ENCODE assay signal across 15 cellular contexts in the genomic region with DNA sequence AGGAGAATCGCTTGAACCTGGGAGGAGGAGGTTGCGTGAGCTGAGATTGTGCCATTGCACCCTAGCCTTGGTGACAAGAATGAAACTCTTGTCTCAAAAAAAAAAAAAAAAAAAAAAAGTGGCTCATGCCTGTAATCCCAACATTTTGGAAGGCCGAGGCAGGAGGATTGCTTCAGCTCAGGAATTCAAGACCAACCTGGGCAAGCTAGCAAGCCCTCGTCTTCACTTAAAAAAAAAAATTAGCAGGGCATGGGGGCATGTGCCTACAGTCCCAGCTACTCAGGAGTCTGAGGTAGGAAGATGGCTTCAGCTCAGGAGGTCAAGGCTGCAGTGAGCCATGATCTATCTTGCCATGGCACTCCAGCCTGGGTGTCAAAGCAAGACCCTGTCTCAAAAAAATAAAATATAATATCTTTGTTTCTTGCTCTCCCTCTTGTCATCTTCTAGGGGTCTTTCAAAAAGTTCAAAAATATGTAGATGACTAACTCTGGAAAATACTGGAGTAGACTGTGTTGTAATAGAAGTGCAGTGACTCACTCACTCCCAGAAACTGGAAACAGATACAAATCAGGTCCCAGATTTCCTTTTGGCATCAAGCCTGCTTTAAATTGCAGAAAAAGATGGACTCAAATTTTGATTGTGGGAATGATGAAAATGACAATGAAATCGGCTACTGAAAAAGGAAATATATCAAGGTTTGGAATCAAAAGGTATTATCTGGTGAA. TPM values are rescaled to one million over a fixed set of nuclear protein-coding genes. Genes with fewer than 3 reads are reported as not detected.
DNase-seq lines count a peak whose midpoint lies in the region; ATAC-seq and TF ChIP-seq lines count a peak whose summit lies in the region.
"Had no signal": no experiment of that assay in that cellular context is flagged by ENCODE, and none has a peak within 500 bp of the region (broad histone marks: within the 10 kb centered on the region; RNA-seq: fewer than 3 reads in every experiment).

No MANE protein-coding gene starts in this region.

- peaks cover 6% of the 10 kb centered on the region for H3K27me3 ChIP-seq in osteoblast (ENCODE audit: insufficient read depth, low read length)
- H3K27me3 ChIP-seq: ascending aorta had no signal

- no peak for ATAC-seq in Right ventricle myocardium inferior
- ATAC-seq in Right ventricle myocardium superior (ENCODE audit: poor library complexity), result no peak
- ATAC-seq in GM21529 (IDR thresholded peaks at IDR 0.05; ENCODE audit: unreplicated experiment), result no peak
- ATAC-seq: esophagus mucosa had no signal

- peaks cover 21% of the 10 kb centered on the region for H3K79me2 ChIP-seq in osteoblast (ENCODE audit: insufficient read depth, low read length)

- H3K36me3 ChIP-seq in osteoblast (ENCODE audit: insufficient read depth, low read length), result no peaks in the 10 kb centered on the region

- H3K4me2 ChIP-seq in osteoblast (ENCODE audit: insufficient read depth, low read length), result peak overlapping the region; percentile 32

- no peak overlapping the region for H3K27ac ChIP-seq in osteoblast (ENCODE audit: low read depth, low read length)
- H3K27ac ChIP-seq: ascending aorta had no signal

- TF ChIP-seq CTCF in osteoblast (IDR thresholded peaks at IDR 0.05; ENCODE audit: extremely low read depth, low read depth, low read length), result no peak

- H3K4me3 ChIP-seq in osteoblast (ENCODE audit: insufficient read depth, low read length), result no peak overlapping the region
- H3K4me3 ChIP-seq: ascending aorta had no signal

- DNase-seq in EL (peak; percentile 86), NCI-H69 (lab: John Stamatoyannopoulos, UW) (peak; percentile 6), dermis blood vessel endothelial cell (peak; percentile 80), osteoblast (ENCODE audit: insufficient read length, low spot score, missing footprints) (peak; percentile 94), Right ventricle myocardium inferior (ENCODE audit: missing footprints) (no peak), Right ventricle myocardium superior (no peak), NCI-H1105 treated with DMSO at 0.1 percent for 48 hours (lab: John Stamatoyannopoulos, UW) (no peak)
- DNase-seq: DMS79 treated with DMSO at 0.1 percent for 48 hours; MV-4-11; occipital lobe; stimulated activated CD4-positive, alpha-beta T cell treated with anti-CD3 and anti-CD28 coated beads, Interleukin-1b, Interleukin-23, amount 100 ng/mL, for 48 hours; stimulated activated naive CD4-positive, alpha-beta T cell had no signal

- intact Hi-C loops in Right ventricle myocardium inferior (cut with DNase I), result loop anchor here (10.0 kb wide), 1 partner anchor 151 kb away; a partner anchor contains a TSS
- intact Hi-C loops in Right ventricle myocardium superior (cut with DNase I), result no loop called here

- no peaks in the 10 kb centered on the region for H3K9me3 ChIP-seq in osteoblast (ENCODE audit: low read depth, low read length)
- H3K9me3 ChIP-seq: ascending aorta had no signal

- no peak overlapping the region for H2AFZ ChIP-seq in osteoblast (ENCODE audit: low read length)

- H3K4me1 ChIP-seq in osteoblast (ENCODE audit: insufficient read depth, low read length), result peaks cover 25% of the 10 kb centered on the region

- H4K20me1 ChIP-seq in osteoblast (ENCODE audit: insufficient read depth, low read length), result peaks cover 14% of the 10 kb centered on the region

RNA-seq across cellular contexts. Expression of a gene that starts 2.8 kb away (rescaled TPM):
- total RNA-seq in dermis blood vessel endothelial cell, result 54.2 and 57.5 TPM in 2 replicates
- total RNA-seq in osteoblast, result 75.3 and 82.8 TPM in 2 replicates
- total RNA-seq in Right ventricle myocardium inferior, result 51.3 TPM
- 47.9 TPM for total RNA-seq in Right ventricle myocardium superior

RNA-seq across cellular contexts. Expression of a gene that starts 17.5 kb away (rescaled TPM):
- total RNA-seq in dermis blood vessel endothelial cell, result 30.3 and 42.0 TPM in 2 replicates
- 33.3 and 34.5 TPM in 2 replicates for total RNA-seq in osteoblast
- total RNA-seq in Right ventricle myocardium inferior, result 15.3 TPM
- total RNA-seq in Right ventricle myocardium superior, result 13.9 TPM

Comparison
In these comparisons a context has a peak if more than half of its experiments do, and no peak if none do; other contexts are left out.
1. DNase-seq: peak in EL (single experiment), NCI-H69 (single experiment), dermis blood vessel endothelial cell (single experiment) and osteoblast (single experiment); none in Right ventricle myocardium inferior (single experiment), Right ventricle myocardium superior (single experiment) and NCI-H1105 treated with DMSO at 0.1 percent for 48 hours (single experiment).